ENCODE assay signal across 1 cellular context in the genomic region with DNA sequence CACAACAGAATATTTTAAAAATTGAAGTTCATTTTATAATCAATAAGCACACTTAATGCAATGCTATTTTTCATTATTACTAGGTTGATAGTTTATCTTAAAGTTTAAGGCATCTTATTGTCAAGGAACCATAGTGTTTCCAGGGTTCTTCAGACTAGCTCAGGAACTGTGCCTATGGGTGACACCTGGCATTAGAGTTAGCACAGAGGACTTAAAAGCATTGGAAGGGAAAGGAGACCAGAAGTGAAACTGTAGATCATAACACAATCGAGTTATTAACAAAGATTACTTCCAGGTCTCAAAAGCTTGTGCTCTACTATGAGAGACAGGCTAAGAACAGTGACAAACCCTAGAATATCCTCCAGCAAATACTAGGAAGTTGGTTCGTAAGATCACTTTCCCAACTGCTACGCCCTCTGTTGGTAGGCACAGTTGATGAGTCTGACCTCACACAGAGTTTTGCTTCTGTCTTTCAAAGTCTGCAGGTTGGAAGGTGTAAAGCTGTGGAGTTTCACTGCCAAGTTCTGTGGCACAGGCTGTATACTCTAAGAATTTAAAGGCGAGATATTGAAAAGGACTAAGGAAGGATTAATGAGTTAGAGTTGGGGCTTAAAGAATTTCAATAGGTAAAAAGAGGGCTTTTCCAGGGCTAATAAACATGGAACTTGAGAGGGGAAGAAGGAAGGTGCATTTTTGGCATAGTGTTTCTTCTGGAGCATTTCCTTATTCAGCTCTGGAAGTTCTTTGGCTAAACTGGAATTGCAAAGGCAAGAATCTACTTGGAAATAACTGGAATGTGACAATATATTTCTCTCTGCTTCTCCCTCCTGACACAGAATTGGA.
TF ChIP-seq lines count a peak whose summit lies in the region.

No MANE protein-coding gene starts in this region.

TF ChIP-seq in HepG2, 621 proteins besides CTCF, POLR2A, EP300 and RAD21 (continued from another document and continues in another):
- TF ChIP-seq MIER2 (CRISPR knock-in tag; IDR thresholded peaks at IDR 0.05) (peak; percentile 69; the same call in 1 of the 2 replicates), NR2C2 (CRISPR knock-in tag; IDR thresholded peaks at IDR 0.05; ENCODE audit: borderline replicate concordance) (no peak), NFKB2 (CRISPR knock-in tag; IDR thresholded peaks at IDR 0.05; ENCODE audit: borderline replicate concordance) (no peak), NFATC3 (CRISPR knock-in tag; IDR thresholded peaks at IDR 0.05) (no peak), ZNF569 (CRISPR knock-in tag; IDR thresholded peaks at IDR 0.05; ENCODE audit: borderline replicate concordance) (no peak), ELF3 (CRISPR knock-in tag; IDR thresholded peaks at IDR 0.05) (peak; percentile 71), ZSCAN9 (CRISPR knock-in tag; IDR thresholded peaks at IDR 0.05; ENCODE audit: borderline replicate concordance) (no peak), BRD4 (CRISPR knock-in tag; IDR thresholded peaks at IDR 0.05) (no peak), NKX3-1 (CRISPR knock-in tag; IDR thresholded peaks at IDR 0.05) (no peak), SOX13 (IDR thresholded peaks at IDR 0.05) (no peak), SOX13 (CRISPR knock-in tag; conservative IDR thresholded peaks at IDR 0.05 in 1 of 2, IDR thresholded peaks at IDR 0.05 in 1 of 2) (no peak; a peak in 1 of 4 replicates), ZNF296 (CRISPR knock-in tag; conservative IDR thresholded peaks at IDR 0.05) (no peak), SATB2 (CRISPR knock-in tag; IDR thresholded peaks at IDR 0.05) (no peak), ZMYM3 (CRISPR knock-in tag; IDR thresholded peaks at IDR 0.05) (no peak), ZNF510 (CRISPR knock-in tag; IDR thresholded peaks at IDR 0.05; ENCODE audit: low read depth) (no peak), PTBP1 (IDR thresholded peaks at IDR 0.05; ENCODE audit: low read depth, low read length, poor library complexity, severe bottlenecking) (no peak), TSC22D2 (CRISPR knock-in tag; IDR thresholded peaks at IDR 0.05; ENCODE audit: borderline replicate concordance) (no peak), ZNF292 (CRISPR knock-in tag; IDR thresholded peaks at IDR 0.05; ENCODE audit: borderline replicate concordance, low read depth) (no peak), ETV5 (CRISPR knock-in tag; IDR thresholded peaks at IDR 0.05; ENCODE audit: borderline replicate concordance) (peak; percentile 41; the same call in 1 of the 2 replicates), ZNF564 (CRISPR knock-in tag; IDR thresholded peaks at IDR 0.05) (no peak), REPIN1 (CRISPR knock-in tag; IDR thresholded peaks at IDR 0.05; ENCODE audit: borderline replicate concordance, low read depth) (no peak), HDAC2 (CRISPR knock-in tag; IDR thresholded peaks at IDR 0.05) (no peak), KAT2B (IDR thresholded peaks at IDR 0.05; ENCODE audit: borderline replicate concordance, low read depth, low read length) (no peak), TAF15 (IDR thresholded peaks at IDR 0.05; ENCODE audit: low read depth, low read length, poor library complexity, severe bottlenecking) (no peak), MED13 (CRISPR knock-in tag; IDR thresholded peaks at IDR 0.05) (no peak), GATAD1 (CRISPR knock-in tag; IDR thresholded peaks at IDR 0.05) (peak; percentile 43; the same call in 1 of the 2 replicates), SAP130 (CRISPR knock-in tag; IDR thresholded peaks at IDR 0.05; ENCODE audit: low read depth) (peak; percentile 38; the same call in 1 of the 2 replicates), ISL2 (CRISPR knock-in tag; IDR thresholded peaks at IDR 0.05) (no peak), XRCC5 (optimal IDR thresholded peaks at IDR 0.05; ENCODE audit: low read length) (no peak), NFE2 (CRISPR knock-in tag; IDR thresholded peaks at IDR 0.05) (no peak), ZNF484 (CRISPR knock-in tag; IDR thresholded peaks at IDR 0.05; ENCODE audit: borderline replicate concordance, low read depth) (no peak), ZNF430 (CRISPR knock-in tag; IDR thresholded peaks at IDR 0.05) (no peak), ZNF746 (CRISPR knock-in tag; IDR thresholded peaks at IDR 0.05) (no peak), SMAD3 (CRISPR knock-in tag; IDR thresholded peaks at IDR 0.05) (peak; percentile 20; the same call in 1 of the 2 replicates), PPARG (CRISPR knock-in tag; conservative IDR thresholded peaks at IDR 0.05) (no peak), HMG20B (CRISPR knock-in tag; conservative IDR thresholded peaks at IDR 0.05) (peak; percentile 29; the same call in 1 of the 2 replicates), PITX1 (CRISPR knock-in tag; IDR thresholded peaks at IDR 0.05) (no peak), ZNF773 (CRISPR knock-in tag; IDR thresholded peaks at IDR 0.05; ENCODE audit: borderline replicate concordance) (no peak), NFE2L1 (CRISPR knock-in tag; IDR thresholded peaks at IDR 0.05; ENCODE audit: borderline replicate concordance) (no peak), ZNF788 (CRISPR knock-in tag; IDR thresholded peaks at IDR 0.05; ENCODE audit: borderline replicate concordance) (0 out of 2 replicates have a peak, but pooled peaks have one; percentile 18), MED1 (CRISPR knock-in tag; IDR thresholded peaks at IDR 0.05) (peak; percentile 29; the same call in 1 of the 2 replicates), ZNF557 (CRISPR knock-in tag; IDR thresholded peaks at IDR 0.05) (0 out of 2 replicates have a peak, but pooled peaks have one; percentile 89), ZNF3 (CRISPR knock-in tag; IDR thresholded peaks at IDR 0.05) (no peak), SRF (IDR thresholded peaks at IDR 0.05; ENCODE audit: low read depth, low read length) (no peak), MAFK (conservative IDR thresholded peaks at IDR 0.05 in 1 of 2, IDR thresholded peaks at IDR 0.05 in 1 of 2; ENCODE audit: low read length in 2 of 2) (no peak), HNRNPUL1 (IDR thresholded peaks at IDR 0.05; ENCODE audit: low read depth, low read length) (no peak), ZNF34 (CRISPR knock-in tag; IDR thresholded peaks at IDR 0.05; ENCODE audit: borderline replicate concordance) (no peak)
- TF ChIP-seq, protein P1, sequence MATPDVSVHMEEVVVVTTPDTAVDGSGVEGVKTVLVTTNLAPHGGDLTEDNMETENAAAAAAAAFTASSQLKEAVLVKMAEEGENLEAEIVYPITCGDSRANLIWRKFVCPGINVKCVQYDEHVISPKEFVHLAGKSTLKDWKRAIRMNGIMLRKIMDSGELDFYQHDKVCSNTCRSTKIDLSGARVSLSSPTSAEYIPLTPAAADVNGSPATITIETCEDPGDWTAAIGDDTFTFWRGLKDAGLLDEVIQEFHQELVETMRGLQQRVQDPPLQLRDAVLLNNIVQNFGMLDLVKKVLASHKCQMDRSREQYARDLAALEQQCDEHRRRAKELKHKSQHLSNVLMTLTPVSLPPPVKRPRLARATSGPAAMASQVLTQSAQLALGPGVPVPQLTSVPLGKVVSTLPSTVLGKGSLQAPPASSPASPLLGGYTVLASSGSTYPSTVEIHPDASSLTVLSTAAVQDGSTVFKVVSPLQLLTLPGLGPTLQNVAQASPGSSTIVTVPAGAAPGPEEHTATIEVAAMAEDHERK (CRISPR knock-in tag; IDR thresholded peaks at IDR 0.05; ENCODE audit: low read depth): no peak
- TF ChIP-seq, protein P2, sequence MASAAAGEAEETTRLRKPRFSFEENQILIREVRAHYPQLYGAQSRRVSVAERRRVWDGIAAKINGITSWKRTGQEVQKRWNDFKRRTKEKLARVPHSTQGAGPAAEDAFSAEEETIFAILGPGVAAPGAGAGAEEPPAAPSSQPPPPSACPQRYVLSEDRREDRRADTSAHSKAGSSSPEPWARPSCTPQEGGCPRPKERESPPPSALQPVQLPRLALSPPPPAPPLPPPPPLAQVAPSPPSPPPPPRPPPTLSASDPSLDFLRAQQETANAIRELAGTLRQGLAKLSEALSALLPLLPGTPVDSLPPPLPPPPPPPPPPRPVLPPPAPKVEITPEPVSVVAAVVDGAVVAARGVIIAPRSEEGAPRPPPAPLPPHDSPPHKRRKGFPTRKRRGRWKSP (CRISPR knock-in tag; IDR thresholded peaks at IDR 0.05): no peak
- TF ChIP-seq, protein P3, sequence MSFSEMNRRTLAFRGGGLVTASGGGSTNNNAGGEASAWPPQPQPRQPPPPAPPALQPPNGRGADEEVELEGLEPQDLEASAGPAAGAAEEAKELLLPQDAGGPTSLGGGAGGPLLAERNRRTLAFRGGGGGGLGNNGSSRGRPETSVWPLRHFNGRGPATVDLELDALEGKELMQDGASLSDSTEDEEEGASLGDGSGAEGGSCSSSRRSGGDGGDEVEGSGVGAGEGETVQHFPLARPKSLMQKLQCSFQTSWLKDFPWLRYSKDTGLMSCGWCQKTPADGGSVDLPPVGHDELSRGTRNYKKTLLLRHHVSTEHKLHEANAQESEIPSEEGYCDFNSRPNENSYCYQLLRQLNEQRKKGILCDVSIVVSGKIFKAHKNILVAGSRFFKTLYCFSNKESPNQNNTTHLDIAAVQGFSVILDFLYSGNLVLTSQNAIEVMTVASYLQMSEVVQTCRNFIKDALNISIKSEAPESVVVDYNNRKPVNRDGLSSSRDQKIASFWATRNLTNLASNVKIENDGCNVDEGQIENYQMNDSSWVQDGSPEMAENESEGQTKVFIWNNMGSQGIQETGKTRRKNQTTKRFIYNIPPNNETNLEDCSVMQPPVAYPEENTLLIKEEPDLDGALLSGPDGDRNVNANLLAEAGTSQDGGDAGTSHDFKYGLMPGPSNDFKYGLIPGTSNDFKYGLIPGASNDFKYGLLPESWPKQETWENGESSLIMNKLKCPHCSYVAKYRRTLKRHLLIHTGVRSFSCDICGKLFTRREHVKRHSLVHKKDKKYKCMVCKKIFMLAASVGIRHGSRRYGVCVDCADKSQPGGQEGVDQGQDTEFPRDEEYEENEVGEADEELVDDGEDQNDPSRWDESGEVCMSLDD (CRISPR knock-in tag; IDR thresholded peaks at IDR 0.05; ENCODE audit: borderline replicate concordance): no peak
- TF ChIP-seq, protein P4, sequence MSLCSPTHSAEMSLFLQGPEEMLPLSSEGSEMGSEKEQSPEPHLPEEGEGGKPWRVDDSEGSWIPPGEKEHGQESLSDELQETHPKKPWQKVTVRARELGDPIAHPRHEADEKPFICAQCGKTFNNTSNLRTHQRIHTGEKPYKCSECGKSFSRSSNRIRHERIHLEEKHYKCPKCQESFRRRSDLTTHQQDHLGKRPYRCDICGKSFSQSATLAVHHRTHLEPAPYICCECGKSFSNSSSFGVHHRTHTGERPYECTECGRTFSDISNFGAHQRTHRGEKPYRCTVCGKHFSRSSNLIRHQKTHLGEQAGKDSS (CRISPR knock-in tag; IDR thresholded peaks at IDR 0.05; ENCODE audit: borderline replicate concordance, low read depth): no peak
- TF ChIP-seq, protein P5, sequence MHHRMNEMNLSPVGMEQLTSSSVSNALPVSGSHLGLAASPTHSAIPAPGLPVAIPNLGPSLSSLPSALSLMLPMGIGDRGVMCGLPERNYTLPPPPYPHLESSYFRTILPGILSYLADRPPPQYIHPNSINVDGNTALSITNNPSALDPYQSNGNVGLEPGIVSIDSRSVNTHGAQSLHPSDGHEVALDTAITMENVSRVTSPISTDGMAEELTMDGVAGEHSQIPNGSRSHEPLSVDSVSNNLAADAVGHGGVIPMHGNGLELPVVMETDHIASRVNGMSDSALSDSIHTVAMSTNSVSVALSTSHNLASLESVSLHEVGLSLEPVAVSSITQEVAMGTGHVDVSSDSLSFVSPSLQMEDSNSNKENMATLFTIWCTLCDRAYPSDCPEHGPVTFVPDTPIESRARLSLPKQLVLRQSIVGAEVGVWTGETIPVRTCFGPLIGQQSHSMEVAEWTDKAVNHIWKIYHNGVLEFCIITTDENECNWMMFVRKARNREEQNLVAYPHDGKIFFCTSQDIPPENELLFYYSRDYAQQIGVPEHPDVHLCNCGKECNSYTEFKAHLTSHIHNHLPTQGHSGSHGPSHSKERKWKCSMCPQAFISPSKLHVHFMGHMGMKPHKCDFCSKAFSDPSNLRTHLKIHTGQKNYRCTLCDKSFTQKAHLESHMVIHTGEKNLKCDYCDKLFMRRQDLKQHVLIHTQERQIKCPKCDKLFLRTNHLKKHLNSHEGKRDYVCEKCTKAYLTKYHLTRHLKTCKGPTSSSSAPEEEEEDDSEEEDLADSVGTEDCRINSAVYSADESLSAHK (CRISPR knock-in tag; IDR thresholded peaks at IDR 0.05; ENCODE audit: borderline replicate concordance): no peak
- TF ChIP-seq, protein P6, sequence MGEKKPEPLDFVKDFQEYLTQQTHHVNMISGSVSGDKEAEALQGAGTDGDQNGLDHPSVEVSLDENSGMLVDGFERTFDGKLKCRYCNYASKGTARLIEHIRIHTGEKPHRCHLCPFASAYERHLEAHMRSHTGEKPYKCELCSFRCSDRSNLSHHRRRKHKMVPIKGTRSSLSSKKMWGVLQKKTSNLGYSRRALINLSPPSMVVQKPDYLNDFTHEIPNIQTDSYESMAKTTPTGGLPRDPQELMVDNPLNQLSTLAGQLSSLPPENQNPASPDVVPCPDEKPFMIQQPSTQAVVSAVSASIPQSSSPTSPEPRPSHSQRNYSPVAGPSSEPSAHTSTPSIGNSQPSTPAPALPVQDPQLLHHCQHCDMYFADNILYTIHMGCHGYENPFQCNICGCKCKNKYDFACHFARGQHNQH (CRISPR knock-in tag; IDR thresholded peaks at IDR 0.05): no peak
- TF ChIP-seq, protein P7, sequence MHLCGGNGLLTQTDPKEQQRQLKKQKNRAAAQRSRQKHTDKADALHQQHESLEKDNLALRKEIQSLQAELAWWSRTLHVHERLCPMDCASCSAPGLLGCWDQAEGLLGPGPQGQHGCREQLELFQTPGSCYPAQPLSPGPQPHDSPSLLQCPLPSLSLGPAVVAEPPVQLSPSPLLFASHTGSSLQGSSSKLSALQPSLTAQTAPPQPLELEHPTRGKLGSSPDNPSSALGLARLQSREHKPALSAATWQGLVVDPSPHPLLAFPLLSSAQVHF (CRISPR knock-in tag; IDR thresholded peaks at IDR 0.05): no peak
- TF ChIP-seq, protein P8, sequence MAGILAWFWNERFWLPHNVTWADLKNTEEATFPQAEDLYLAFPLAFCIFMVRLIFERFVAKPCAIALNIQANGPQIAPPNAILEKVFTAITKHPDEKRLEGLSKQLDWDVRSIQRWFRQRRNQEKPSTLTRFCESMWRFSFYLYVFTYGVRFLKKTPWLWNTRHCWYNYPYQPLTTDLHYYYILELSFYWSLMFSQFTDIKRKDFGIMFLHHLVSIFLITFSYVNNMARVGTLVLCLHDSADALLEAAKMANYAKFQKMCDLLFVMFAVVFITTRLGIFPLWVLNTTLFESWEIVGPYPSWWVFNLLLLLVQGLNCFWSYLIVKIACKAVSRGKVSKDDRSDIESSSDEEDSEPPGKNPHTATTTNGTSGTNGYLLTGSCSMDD (CRISPR knock-in tag; IDR thresholded peaks at IDR 0.05): no peak
- TF ChIP-seq, protein P9, sequence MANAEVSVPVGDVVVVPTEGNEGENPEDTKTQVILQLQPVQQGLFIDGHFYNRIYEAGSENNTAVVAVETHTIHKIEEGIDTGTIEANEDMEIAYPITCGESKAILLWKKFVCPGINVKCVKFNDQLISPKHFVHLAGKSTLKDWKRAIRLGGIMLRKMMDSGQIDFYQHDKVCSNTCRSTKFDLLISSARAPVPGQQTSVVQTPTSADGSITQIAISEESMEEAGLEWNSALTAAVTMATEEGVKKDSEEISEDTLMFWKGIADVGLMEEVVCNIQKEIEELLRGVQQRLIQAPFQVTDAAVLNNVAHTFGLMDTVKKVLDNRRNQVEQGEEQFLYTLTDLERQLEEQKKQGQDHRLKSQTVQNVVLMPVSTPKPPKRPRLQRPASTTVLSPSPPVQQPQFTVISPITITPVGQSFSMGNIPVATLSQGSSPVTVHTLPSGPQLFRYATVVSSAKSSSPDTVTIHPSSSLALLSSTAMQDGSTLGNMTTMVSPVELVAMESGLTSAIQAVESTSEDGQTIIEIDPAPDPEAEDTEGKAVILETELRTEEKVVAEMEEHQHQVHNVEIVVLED (CRISPR knock-in tag; IDR thresholded peaks at IDR 0.05; ENCODE audit: borderline replicate concordance): no peak
- TF ChIP-seq, protein P10, sequence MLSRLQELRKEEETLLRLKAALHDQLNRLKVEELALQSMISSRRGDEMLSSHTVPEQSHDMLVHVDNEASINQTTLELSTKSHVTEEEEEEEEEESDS (CRISPR knock-in tag; IDR thresholded peaks at IDR 0.05; ENCODE audit: borderline replicate concordance): no peak
